Comparison of ENCODE assay signal across 9 cellular contexts in the genomic region with DNA sequence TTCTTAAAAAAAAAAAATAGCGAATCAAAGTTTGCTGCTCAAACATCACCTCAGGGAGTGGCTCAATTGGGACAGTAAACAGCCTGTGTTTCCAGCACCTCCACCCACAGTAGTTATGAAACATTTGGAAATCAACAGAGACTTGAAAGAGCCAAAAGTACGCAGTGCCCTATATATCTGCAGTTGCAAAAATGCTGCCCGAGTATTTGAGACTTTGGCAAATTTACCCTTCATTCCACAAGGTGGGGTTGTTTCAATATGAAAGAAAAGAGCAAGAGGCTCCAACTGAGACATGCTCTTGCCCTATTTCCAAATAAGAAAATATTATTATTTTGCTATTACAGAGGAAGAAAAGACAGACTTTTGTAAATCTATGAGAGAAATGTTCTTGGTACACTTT.
DNase-seq lines count a peak whose midpoint lies in the region; ATAC-seq and TF ChIP-seq lines count a peak whose summit lies in the region.
"Had no signal": no experiment of that assay in that cellular context is flagged by ENCODE, and none has a peak within 500 bp of the region (broad histone marks: within the 10 kb centered on the region; RNA-seq: fewer than 3 reads in every experiment).

No MANE protein-coding gene starts in this region.

- no peak overlapping the region for H3K27ac Mint-ChIP-seq in activated CD4-positive, alpha-beta memory T cell treated with anti-CD3 and anti-CD28 coated beads, Interleukin-2, amount 10 ng/mL, durations not matched to agents 7 days and 5 days
- H3K27ac Mint-ChIP-seq: IgD-negative memory B cell had no signal

- no peaks in the 10 kb centered on the region for H3K9me3 ChIP-seq in body of pancreas

- POLR2A ChIA-PET in activated CD4-positive, alpha-beta memory T cell treated with anti-CD3 and anti-CD28 coated beads, Interleukin-2, amount 10 ng/mL, durations not matched to agents 7 days and 5 days (lab: Charles Lee): no interaction called here

- H3K27me3 ChIP-seq in body of pancreas: no peaks in the 10 kb centered on the region

- H3K4me3 Mint-ChIP-seq in activated CD4-positive, alpha-beta memory T cell treated with anti-CD3 and anti-CD28 coated beads, Interleukin-2, amount 10 ng/mL, durations not matched to agents 7 days and 5 days: no peak overlapping the region
- H3K4me3 Mint-ChIP-seq: IgD-negative memory B cell had no signal

- no peaks in the 10 kb centered on the region for H3K27me3 Mint-ChIP-seq in activated CD4-positive, alpha-beta memory T cell treated with anti-CD3 and anti-CD28 coated beads, Interleukin-2, amount 10 ng/mL, durations not matched to agents 7 days and 5 days
- H3K27me3 Mint-ChIP-seq: IgD-negative memory B cell had no signal

- TF ChIP-seq POLR2A in body of pancreas (IDR thresholded peaks at IDR 0.05): no peak

- H3K4me3 ChIP-seq in body of pancreas: no peak overlapping the region

- peaks cover 12% of the 10 kb centered on the region for H3K4me1 ChIP-seq in body of pancreas

- CTCF ChIA-PET in activated CD4-positive, alpha-beta memory T cell treated with anti-CD3 and anti-CD28 coated beads, Interleukin-2, amount 10 ng/mL, durations not matched to agents 7 days and 5 days (lab: Charles Lee): no interaction called here

- whole genome bisulfite sequencing in body of pancreas, 2 donors: 9 to 10% methylated on average over 3 of the region's 3 CpGs

- no peaks in the 10 kb centered on the region for H3K4me1 Mint-ChIP-seq in activated CD4-positive, alpha-beta memory T cell treated with anti-CD3 and anti-CD28 coated beads, Interleukin-2, amount 10 ng/mL, durations not matched to agents 7 days and 5 days
- H3K4me1 Mint-ChIP-seq: IgD-negative memory B cell had no signal

- intact Hi-C loops in body of pancreas (cut with DNase I): no loop called here

- H3K27ac ChIP-seq in body of pancreas: no peak overlapping the region

- no peaks in the 10 kb centered on the region for H3K36me3 ChIP-seq in body of pancreas (replicated peaks in 1 of 2; ENCODE audit: insufficient read depth in 1 of 2, low read depth in 2 of 2)

- peaks cover 5% of the 10 kb centered on the region for H3K9me3 Mint-ChIP-seq in activated CD4-positive, alpha-beta memory T cell treated with anti-CD3 and anti-CD28 coated beads, Interleukin-2, amount 10 ng/mL, durations not matched to agents 7 days and 5 days

- ATAC-seq in body of pancreas (peak; percentile 27), GM19035 (IDR thresholded peaks at IDR 0.05; ENCODE audit: unreplicated experiment) (no peak), GM19463 (IDR thresholded peaks at IDR 0.05; ENCODE audit: unreplicated experiment) (no peak), HG03039 (IDR thresholded peaks at IDR 0.05; ENCODE audit: unreplicated experiment) (no peak)

- TF ChIP-seq CTCF in body of pancreas (IDR thresholded peaks at IDR 0.05): peak in 5 of 7 experiments; percentile 21 to 44 (median 31)

- DNase-seq in GDM1 (lab: John Stamatoyannopoulos, UW) (peak; percentile 0), NAMALWA (ENCODE audit: low spot score) (peak; percentile 36), body of pancreas (peak in 1 of 4 donors; percentile 9), myocyte (ENCODE audit: low read depth) (peak; percentile 67)
- no peak for DNase-seq in activated CD4-positive, alpha-beta memory T cell treated with anti-CD3 and anti-CD28 coated beads, Interleukin-2, amount 10 ng/mL, durations not matched to agents 7 days and 5 days

- no peaks in the 10 kb centered on the region for H3K36me3 Mint-ChIP-seq in activated CD4-positive, alpha-beta memory T cell treated with anti-CD3 and anti-CD28 coated beads, Interleukin-2, amount 10 ng/mL, durations not matched to agents 7 days and 5 days (ENCODE audit: low read depth)
